In the genomic region with DNA sequence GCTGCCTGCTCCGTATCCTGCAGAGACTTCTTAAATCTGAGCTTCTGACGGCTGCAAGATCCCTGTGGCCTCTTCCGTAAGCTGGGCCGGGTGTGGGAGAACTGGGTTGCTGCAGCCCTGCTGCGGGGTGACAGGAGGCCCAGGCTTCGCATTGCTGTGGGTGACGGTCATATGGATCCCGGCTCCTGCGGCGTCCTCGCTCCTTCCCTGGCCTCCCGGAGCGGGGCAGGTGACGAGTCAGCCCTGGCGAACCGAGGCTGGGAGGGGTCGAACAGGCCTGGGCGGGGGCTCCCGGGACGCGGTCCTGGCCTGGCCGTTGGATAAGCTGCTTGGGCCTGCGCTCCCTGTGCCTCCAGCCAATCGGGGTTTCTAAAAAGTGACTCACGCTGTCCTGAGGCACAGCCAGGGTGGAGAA, we compare ENCODE assay signal across 15 cellular contexts. TPM values are rescaled to one million over a fixed set of nuclear protein-coding genes. Genes with fewer than 3 reads are reported as not detected.
A peak's percentile ranks its signal among the peaks of the same experiment; 100 is the strongest.
DNase-seq lines count a peak whose midpoint lies in the region; ATAC-seq and TF ChIP-seq lines count a peak whose summit lies in the region.
"Had no signal": no experiment of that assay in that cellular context is flagged by ENCODE, and none has a peak within 500 bp of the region (broad histone marks: within the 10 kb centered on the region; RNA-seq: fewer than 3 reads in every experiment).

No MANE protein-coding gene starts in this region.

- no peaks in the 10 kb centered on the region for H3K27me3 ChIP-seq in adrenal gland

- 30 to 69% (median 41%) methylated on average over 2 to 25 of the region's 25 CpGs for WGBS in adrenal gland, 4 donors

- DNase-seq in AG04449 (ENCODE audit: low read depth, low spot score) (no peak), adrenal gland (peak; percentile 22 to 69 (median 50)), fibroblast of villous mesenchyme (ENCODE audit: low read depth) (peak; percentile 67), omental fat pad (ENCODE audit: low spot score) (no peak), SKM-1 treated with dmso at 0.1 percent for 144 hours (lab: John Stamatoyannopoulos, UW; ENCODE audit: unreplicated experiment) (no peak), NCI-H1930 (lab: John Stamatoyannopoulos, UW) (no peak)
- DNase-seq: ACHN; activated CD4-positive, alpha-beta T cell treated with anti-CD3 and anti-CD28 coated beads, Interleukin-2, amount 50 U/mL, for 4 hours; activated naive CD4-positive, alpha-beta T cell treated with anti-CD3 and anti-CD28 coated beads, Interleukin-2, amount 50 U/mL, for 16 hours; NCI-H524 treated with DMSO at 0.1 percent for 48 hours; stimulated activated naive CD8-positive, alpha-beta T cell treated with anti-CD3 and anti-CD28 coated beads, Interleukin-15, amount 100 ng/mL, for 72 hours had no signal

- H3K4me3 ChIP-seq in AG04449 (ENCODE audit: low read depth, low read length) (peak overlapping the region; percentile 35), adrenal gland (no peak overlapping the region), fibroblast of villous mesenchyme (ENCODE audit: low read depth, low read length) (peak overlapping the region; percentile 51)
- H3K4me3 ChIP-seq: SK-N-MC had no signal

- peak; percentile 88 for ATAC-seq in omental fat pad (ENCODE audit: low FRiP score)
- ATAC-seq in GM21825 (IDR thresholded peaks at IDR 0.05; ENCODE audit: unreplicated experiment) = no peak
- no peak for ATAC-seq in GM18867 (IDR thresholded peaks at IDR 0.05; ENCODE audit: unreplicated experiment)
- ATAC-seq: stimulated activated naive CD8-positive, alpha-beta T cell treated with anti-CD3 and anti-CD28 coated beads, Interleukin-15, amount 100 ng/mL, for 72 hours had no signal

- no peaks in the 10 kb centered on the region for H3K36me3 ChIP-seq in adrenal gland (replicated peaks in 1 of 2)

- TF ChIP-seq POLR2A in adrenal gland (IDR thresholded peaks at IDR 0.05) = no peak

- no peaks in the 10 kb centered on the region for H3K4me1 ChIP-seq in adrenal gland (replicated peaks in 1 of 2)

- CTCF ChIA-PET in AG04449 (lab: Yijun Ruan, JAX) = interaction anchor here (1.9 to 3.2 kb wide), 2 partner anchors 25 to 27 kb away, joined by 6 to 12 read pairs; no protein-coding TSS in a partner anchor

- H3K9me3 ChIP-seq in adrenal gland (replicated peaks in 1 of 3) = no peaks in the 10 kb centered on the region

- no peak overlapping the region for H3K27ac ChIP-seq in adrenal gland
- H3K27ac ChIP-seq: epithelial cell of prostate, SK-N-MC had no signal

- intact Hi-C loops in adrenal gland (cut with DNase I) = no loop called here

- TF ChIP-seq CTCF in AG04449 (IDR thresholded peaks at IDR 0.05; ENCODE audit: insufficient read depth, low read length, missing control alignments) (no peak), adrenal gland (IDR thresholded peaks at IDR 0.05) (no peak), fibroblast of villous mesenchyme (IDR thresholded peaks at IDR 0.05; ENCODE audit: insufficient read depth, low read depth, low read length) (no peak), omental fat pad (IDR thresholded peaks at IDR 0.05) (no peak)

- POLR2A ChIA-PET in AG04449 (lab: Yijun Ruan, JAX) = no interaction called here

RNA-seq across cellular contexts. Expression of a gene that starts 7.8 kb away (rescaled TPM):
- total RNA-seq in adrenal gland (10 to 100 TPM; 11.5 to 33.8 (median 21.1) TPM), fibroblast of villous mesenchyme (12.9 and 27.6 TPM in 2 replicates), omental fat pad (10 to 100 TPM; 15.6 to 23.8 (median 16.1) TPM)
- polyA plus RNA-seq in adrenal gland = 10 to 100 TPM in 2 of 3 donors, 1 to 10 TPM in 1; 9.2 to 25.2 (median 16.5) TPM

RNA-seq across cellular contexts. Expression of a gene that starts 58.0 kb away (rescaled TPM):
- 10 to 100 TPM; 11.0 to 63.1 (median 40.4) TPM for total RNA-seq in adrenal gland
- 100 to 1,000 TPM in 1 of 3 donors, 10 to 100 TPM in 2; 10.5 to 138 (median 11.6) TPM for polyA plus RNA-seq in adrenal gland
- total RNA-seq in fibroblast of villous mesenchyme = 28.3 and 38.0 TPM in 2 replicates
- 10 to 100 TPM; 14.6 to 21.8 (median 18.1) TPM for total RNA-seq in omental fat pad

RNA-seq across cellular contexts. Expression of a gene that starts 58.2 kb away (rescaled TPM):
- total RNA-seq in adrenal gland (10 to 100 TPM; 16.2 to 52.6 (median 34.2) TPM), fibroblast of villous mesenchyme (18.0 and 26.3 TPM in 2 replicates), omental fat pad (10 to 100 TPM; 21.7 to 28.2 (median 23.1) TPM)
- polyA plus RNA-seq in adrenal gland = 10 to 100 TPM in 1 of 3 donors, 1 to 10 TPM in 2; 4.3 to 35.0 (median 5.8) TPM

RNA-seq across cellular contexts. Expression of a gene that starts 59.3 kb away (rescaled TPM):
- total RNA-seq in adrenal gland (1 to 10 TPM; 2.0 to 6.6 (median 5.1) TPM), fibroblast of villous mesenchyme (4.5 and 7.8 TPM in 2 replicates), omental fat pad (1 to 10 TPM; 6.3 to 9.5 (median 7.7) TPM)
- polyA plus RNA-seq in adrenal gland = 1 to 10 TPM; 1.0 to 4.6 (median 1.3) TPM

Comparison
In these comparisons a context has a peak if more than half of its experiments do, and no peak if none do; other contexts are left out.
1. DNase-seq: peak in adrenal gland (7 of 7) and fibroblast of villous mesenchyme (single experiment); none in AG04449 (single experiment), omental fat pad (single experiment), SKM-1 treated with dmso at 0.1 percent for 144 hours (single experiment) and NCI-H1930 (0 of 2).
2. H3K4me3 ChIP-seq: peak in AG04449 (single experiment) and fibroblast of villous mesenchyme (single experiment); none in adrenal gland (0 of 4).